Comparison of ENCODE assay signal across 18 cellular contexts in genomic region chr7:29360633-29361625, GRCh38.
DNase-seq lines count a peak whose midpoint lies in the region; ATAC-seq lines count a peak whose summit lies in the region.
"Had no signal": no experiment of that assay in that cellular context is flagged by ENCODE, and none has a peak within 500 bp of the region (broad histone marks: within the 10 kb centered on the region; RNA-seq: fewer than 3 reads in every experiment).

No MANE protein-coding gene starts in this region.

- no peak overlapping the region for H3K18ac ChIP-seq in trophoblast cell (ENCODE audit: low read length)

- no peak overlapping the region for H4K8ac ChIP-seq in trophoblast cell (ENCODE audit: low read depth, low read length)

- H2AK5ac ChIP-seq in trophoblast cell (ENCODE audit: low read length) = no peak overlapping the region

- H3K79me2 ChIP-seq in trophoblast cell (ENCODE audit: control insufficient read depth, insufficient read depth, low read length, poor library complexity) = no peaks in the 10 kb centered on the region

- no peak overlapping the region for H3K9ac ChIP-seq in trophoblast cell (ENCODE audit: low read length)

- peaks cover 0 to 2% of the 10 kb centered on the region in 2 experiments for H3K4me1 ChIP-seq in trophoblast cell (ENCODE audit: control insufficient read depth in 1 of 2, insufficient read depth in 2 of 2, low read length in 2 of 2)
- H3K4me1 ChIP-seq: BE2C had no signal

- no peaks in the 10 kb centered on the region for H3K79me1 ChIP-seq in trophoblast cell (ENCODE audit: low read length)

- no peak overlapping the region for H3K4ac ChIP-seq in trophoblast cell (ENCODE audit: low read depth, low read length)

- H2BK5ac ChIP-seq in trophoblast cell (ENCODE audit: low read depth, low read length, poor library complexity) = no peak overlapping the region

- ATAC-seq in left ventricle myocardium superior = no peak
- ATAC-seq: CD8-positive, alpha-beta T cell; K562 had no signal

- H3K27me3 ChIP-seq in trophoblast cell (ENCODE audit: insufficient read depth, low read length) = no peaks in the 10 kb centered on the region
- H3K27me3 ChIP-seq: BE2C, Peyer's patch had no signal

- H3K4me2 ChIP-seq in trophoblast cell (ENCODE audit: low read length) = no peak overlapping the region

- H4K91ac ChIP-seq in trophoblast cell (ENCODE audit: low read depth, low read length) = no peak overlapping the region

- peaks cover 3% of the 10 kb centered on the region in 2 experiments for H3K36me3 ChIP-seq in trophoblast cell (ENCODE audit: control insufficient read depth in 1 of 2, insufficient read depth in 2 of 2, low read length in 2 of 2)
- H3K36me3 ChIP-seq: BE2C, Peyer's patch had no signal

- DNase-seq in NCI-H1105 (lab: John Stamatoyannopoulos, UW) (peak; percentile 28), NCI-H2081 treated with DMSO at 0.1 percent for 48 hours (lab: John Stamatoyannopoulos, UW) (peak; percentile 50), cerebellum (ENCODE audit: low spot score) (peak; percentile 60), trophoblast cell (peak; percentile 65 to 90), cortex of kidney (lab: John Stamatoyannopoulos, UW) (no peak), midbrain (lab: John Stamatoyannopoulos, UW) (no peak), left ventricle myocardium superior (no peak)
- DNase-seq: BE2C; CD8-positive, alpha-beta T cell; DND-41; NCI-H1048; NCI-H1930; NCI-H345; NCI-H774; Peyer's patch; SIG-M5; SW 1271 had no signal

- no peak overlapping the region for H3K4me3 ChIP-seq in trophoblast cell (ENCODE audit: low read depth, low read length)
- H3K4me3 ChIP-seq: K562, Peyer's patch had no signal

- no peak overlapping the region for H3K23ac ChIP-seq in trophoblast cell (ENCODE audit: low read length)

- no peak overlapping the region for H4K12ac ChIP-seq in trophoblast cell (ENCODE audit: low read depth, low read length)

- H3K9me3 ChIP-seq in trophoblast cell (ENCODE audit: insufficient read depth, low read depth, low read length) = no peaks in the 10 kb centered on the region
- H3K9me3 ChIP-seq: BE2C, Peyer's patch had no signal

- no peak overlapping the region for H3K14ac ChIP-seq in trophoblast cell (ENCODE audit: low read length)

- H3K27ac ChIP-seq in trophoblast cell (ENCODE audit: low read depth, low read length) = no peak overlapping the region
- H3K27ac ChIP-seq: Peyer's patch had no signal

- intact Hi-C loops in left ventricle myocardium superior (cut with micrococcal nuclease) = no loop called here

- H2BK12ac ChIP-seq in trophoblast cell (ENCODE audit: low read length) = no peak overlapping the region

- no peak overlapping the region for H2BK120ac ChIP-seq in trophoblast cell (ENCODE audit: insufficient read depth, low read length, poor library complexity)

- no CpG with 5 or more reads among the region's 13 CpGs for WGBS in trophoblast cell (ENCODE audit: extremely low coverage, insufficient coverage, insufficient read length)

- H2AFZ ChIP-seq in trophoblast cell (ENCODE audit: insufficient read depth, low read length, poor library complexity) = no peak overlapping the region

Comparison
In these comparisons a context has a peak if more than half of its experiments do, and no peak if none do; other contexts are left out.
1. DNase-seq: peak in NCI-H1105 (single experiment), NCI-H2081 treated with DMSO at 0.1 percent for 48 hours (single experiment), cerebellum (single experiment) and trophoblast cell (2 of 2); none in cortex of kidney (single experiment), midbrain (single experiment) and left ventricle myocardium superior (single experiment).